In the genomic region with DNA sequence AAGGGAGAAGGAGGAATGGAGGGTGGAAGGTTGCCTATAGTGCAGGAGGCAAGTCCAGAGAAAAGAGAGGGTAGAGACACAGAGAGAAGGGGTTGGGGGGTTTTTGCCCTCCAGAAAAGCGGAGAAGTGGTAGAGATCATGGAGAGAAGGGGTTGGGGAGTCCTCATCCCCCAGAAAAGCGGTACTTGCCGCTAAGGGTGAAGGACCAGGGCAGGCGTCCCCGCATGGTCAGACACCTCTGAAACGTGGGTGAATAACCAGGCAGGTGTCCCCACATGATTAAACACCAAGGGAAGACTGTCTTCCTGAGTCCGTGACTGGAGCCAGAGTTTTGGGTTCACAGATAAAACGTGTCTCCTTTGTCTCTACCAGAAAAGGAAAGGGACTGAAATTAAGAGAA, we compare ENCODE assay signal across 9 cellular contexts.
"Had no signal": no experiment of that assay in that cellular context is flagged by ENCODE, and none has a peak within 500 bp of the region (broad histone marks: within the 10 kb centered on the region; RNA-seq: fewer than 3 reads in every experiment).

No MANE protein-coding gene starts in this region.

- H3K4me3 ChIP-seq: GM23248, HAP-1 had no signal

- H3K27me3 Mint-ChIP-seq: IgD-negative memory B cell had no signal

- H3K4me1 ChIP-seq: HAP-1 had no signal

- H3K27ac Mint-ChIP-seq: HFFc6 had no signal

- H2AFZ ChIP-seq: GM23248 had no signal

- H3K36me3 Mint-ChIP-seq: IgD-negative memory B cell had no signal

- H3K4me3 Mint-ChIP-seq: HFFc6, IgD-negative memory B cell had no signal

- H3K27ac ChIP-seq: GM23248, HL-60 had no signal

- ATAC-seq: HCT116, HepG2 had no signal

- DNase-seq: GM23248, GOT3, H7, HFFc6 had no signal

- H3K36me3 ChIP-seq: HAP-1 had no signal

- H3K9me3 ChIP-seq: HAP-1 had no signal

- H3K4me1 Mint-ChIP-seq: IgD-negative memory B cell had no signal

- FAIRE-seq: HepG2 had no signal

- H3K9ac ChIP-seq: GM23248 had no signal
